ENCODE assay signal across 17 cellular contexts in the genomic region with DNA sequence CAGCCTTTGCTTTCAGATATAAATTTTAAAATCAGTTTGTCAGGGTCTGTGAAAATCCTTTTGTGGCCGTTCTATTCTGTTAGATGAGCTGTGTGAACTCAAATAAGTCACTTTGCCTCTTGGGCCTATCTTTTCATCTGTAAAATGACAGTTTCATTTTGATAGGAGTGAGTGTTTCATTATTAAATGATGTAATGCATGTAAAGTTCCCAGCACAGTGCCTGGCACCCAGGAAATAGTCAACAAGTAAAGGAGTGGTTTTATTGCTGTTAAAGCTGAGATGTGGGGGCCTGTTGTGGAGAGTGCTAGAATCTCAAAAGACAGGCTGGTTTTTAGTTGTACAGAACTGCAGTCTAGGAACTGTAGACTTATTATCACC.
DNase-seq lines count a peak whose midpoint lies in the region; ATAC-seq lines count a peak whose summit lies in the region.
"Had no signal": no experiment of that assay in that cellular context is flagged by ENCODE, and none has a peak within 500 bp of the region (broad histone marks: within the 10 kb centered on the region; RNA-seq: fewer than 3 reads in every experiment).

No MANE protein-coding gene starts in this region.

- H3K4me1 ChIP-seq in ACC112 (ENCODE audit: control insufficient read depth, insufficient read depth, low read length, unreplicated experiment), result no peaks in the 10 kb centered on the region
- H3K4me1 ChIP-seq: breast epithelium, prostate gland had no signal

- no peak overlapping the region for H3K27ac ChIP-seq in ACC112 (ENCODE audit: low read depth, low read length)
- H3K27ac ChIP-seq: breast epithelium, prostate gland had no signal

- no peaks in the 10 kb centered on the region for H3K27me3 ChIP-seq in ACC112 (ENCODE audit: insufficient read depth, low read length)
- H3K27me3 ChIP-seq: breast epithelium had no signal

- peak overlapping the region; percentile 12 for H2AFZ ChIP-seq in ACC112 (ENCODE audit: low read length, unreplicated experiment)

- H3K36me3 ChIP-seq in ACC112 (ENCODE audit: insufficient read depth, low read length), result no peaks in the 10 kb centered on the region
- H3K36me3 ChIP-seq: breast epithelium, prostate gland had no signal

- H3K79me2 ChIP-seq in ACC112 (ENCODE audit: control insufficient read depth, insufficient read depth, low read length, unreplicated experiment), result no peaks in the 10 kb centered on the region

- no peak overlapping the region for H3K4me3 ChIP-seq in ACC112 (ENCODE audit: low read depth, low read length)
- H3K4me3 ChIP-seq: breast epithelium, prostate gland had no signal

- peaks cover 8 to 15% of the 10 kb centered on the region in 2 donors for H3K9me3 Mint-ChIP-seq in activated naive CD4-positive, alpha-beta T cell treated with anti-CD3 and anti-CD28 coated beads, Interleukin-2, amount 50 U/mL, for 72 hours

- peak overlapping the region; percentile 83 to 96 for H3K27ac Mint-ChIP-seq in activated naive CD4-positive, alpha-beta T cell treated with anti-CD3 and anti-CD28 coated beads, Interleukin-2, amount 50 U/mL, for 72 hours
- H3K27ac Mint-ChIP-seq: B cell had no signal

- peak; percentile 67 for ATAC-seq in GM18502 (IDR thresholded peaks at IDR 0.05; ENCODE audit: poor library complexity, unreplicated experiment)
- ATAC-seq in HG03064 (IDR thresholded peaks at IDR 0.05; ENCODE audit: low read depth, unreplicated experiment), result peak; percentile 61
- ATAC-seq in activated naive CD4-positive, alpha-beta T cell treated with anti-CD3 and anti-CD28 coated beads, Interleukin-2, amount 50 U/mL, for 72 hours, result peak; percentile 84 to 89

- peak in 1 of 2 donors; percentile 22 for DNase-seq in activated naive CD4-positive, alpha-beta T cell treated with anti-CD3 and anti-CD28 coated beads, Interleukin-2, amount 50 U/mL, for 72 hours (ENCODE audit: low spot score in 2 of 2)
- DNase-seq in ureter (ENCODE audit: low spot score), result no peak
- no peak for DNase-seq in NCI-H345 (lab: John Stamatoyannopoulos, UW)
- DNase-seq in HuH-7 (ENCODE audit: low spot score), result no peak
- no peak for DNase-seq in NCI-H1105 (lab: John Stamatoyannopoulos, UW)
- DNase-seq: islet precursor cell; NCI-H2107; NK-92 treated with Interleukin-12 subunit alpha and Interleukin-12 subunit beta, amount 100 ng/mL, for 24 hours; SHP77 treated with DMSO at 0.1 percent for 48 hours; stimulated activated CD4-positive, alpha-beta T cell treated with anti-CD3 and anti-CD28 coated beads, Interleukin-4, amount 100 ng/mL, for 4 hours; stimulated activated naive CD4-positive, alpha-beta T cell treated with Interleukin-2 at 50 U/mL for 16 hours had no signal

- H3K36me3 Mint-ChIP-seq in activated naive CD4-positive, alpha-beta T cell treated with anti-CD3 and anti-CD28 coated beads, Interleukin-2, amount 50 U/mL, for 72 hours, result peaks cover 10 to 36% of the 10 kb centered on the region in 2 donors
